In genomic region chr3:179149239-179149887, GRCh38 we compare ENCODE assay signal across 8 cellular contexts. TPM values are rescaled to one million over a fixed set of nuclear protein-coding genes. Genes with fewer than 3 reads are reported as not detected.
DNase-seq lines count a peak whose midpoint lies in the region; ATAC-seq and TF ChIP-seq lines count a peak whose summit lies in the region.

No MANE protein-coding gene starts in this region.

- H2AFZ ChIP-seq in neuron (ENCODE audit: low read depth, low read length) = peak overlapping the region; percentile 84

- H3K36me3 ChIP-seq in neuron (ENCODE audit: insufficient read depth, low read length) = no peaks in the 10 kb centered on the region
- no peaks in the 10 kb centered on the region for H3K36me3 ChIP-seq in upper lobe of right lung

- DNase-seq in NCI-H510A treated with DMSO at 0.1 percent for 48 hours (lab: John Stamatoyannopoulos, UW) (peak; percentile 42), activated T-cell treated with anti-CD3 and anti-CD28 coated beads for 1 hour (ENCODE audit: low read depth) (peak; percentile 5), fibroblast of peridontal ligament (ENCODE audit: extremely low read depth) (peak; percentile 47), upper lobe of right lung (no peak), COLO829 (ENCODE audit: low spot score) (no peak)

- ATAC-seq in GM18502 (IDR thresholded peaks at IDR 0.05; ENCODE audit: poor library complexity, unreplicated experiment) = peak; percentile 34
- peak; percentile 22 for ATAC-seq in HG02798 (IDR thresholded peaks at IDR 0.05; ENCODE audit: poor library complexity, unreplicated experiment)
- ATAC-seq in upper lobe of right lung = peak; percentile 12

- H3K4me3 ChIP-seq in neuron (ENCODE audit: low read length) (peak overlapping the region; percentile 89), upper lobe of right lung (peak overlapping the region; percentile 94)

- no peaks in the 10 kb centered on the region for H3K27me3 ChIP-seq in neuron (ENCODE audit: insufficient read depth, low read length)
- H3K27me3 ChIP-seq in upper lobe of right lung = no peaks in the 10 kb centered on the region

- H3K9me3 ChIP-seq in neuron (ENCODE audit: low read length) (no peaks in the 10 kb centered on the region), upper lobe of right lung (no peaks in the 10 kb centered on the region)

- H3K4me1 ChIP-seq in neuron (ENCODE audit: insufficient read depth, low read length) (peaks cover 18% of the 10 kb centered on the region), upper lobe of right lung (peaks cover 26% of the 10 kb centered on the region)

- no peak for TF ChIP-seq CTCF in upper lobe of right lung (IDR thresholded peaks at IDR 0.05)

- peak overlapping the region; percentile 97 for H3K27ac ChIP-seq in upper lobe of right lung

- intact Hi-C loops in upper lobe of right lung (cut with DNase I) = no loop called here

RNA-seq across cellular contexts. Expression of gene PIK3CA, which starts 1.2 kb away (rescaled TPM):
- total RNA-seq in upper lobe of right lung = 30.6 TPM

Comparison
In these comparisons a context has a peak if more than half of its experiments do, and no peak if none do; other contexts are left out.
1. DNase-seq: peak in NCI-H510A treated with DMSO at 0.1 percent for 48 hours (single experiment), activated T-cell treated with anti-CD3 and anti-CD28 coated beads for 1 hour (single experiment) and fibroblast of peridontal ligament (single experiment); none in upper lobe of right lung (single experiment) and COLO829 (single experiment).
2. Peak in every context shown above with its lines, with median percentiles within 50 percentile points of each other: ATAC-seq.